Comparison of ENCODE assay signal across 1 cellular context in the genomic region with DNA sequence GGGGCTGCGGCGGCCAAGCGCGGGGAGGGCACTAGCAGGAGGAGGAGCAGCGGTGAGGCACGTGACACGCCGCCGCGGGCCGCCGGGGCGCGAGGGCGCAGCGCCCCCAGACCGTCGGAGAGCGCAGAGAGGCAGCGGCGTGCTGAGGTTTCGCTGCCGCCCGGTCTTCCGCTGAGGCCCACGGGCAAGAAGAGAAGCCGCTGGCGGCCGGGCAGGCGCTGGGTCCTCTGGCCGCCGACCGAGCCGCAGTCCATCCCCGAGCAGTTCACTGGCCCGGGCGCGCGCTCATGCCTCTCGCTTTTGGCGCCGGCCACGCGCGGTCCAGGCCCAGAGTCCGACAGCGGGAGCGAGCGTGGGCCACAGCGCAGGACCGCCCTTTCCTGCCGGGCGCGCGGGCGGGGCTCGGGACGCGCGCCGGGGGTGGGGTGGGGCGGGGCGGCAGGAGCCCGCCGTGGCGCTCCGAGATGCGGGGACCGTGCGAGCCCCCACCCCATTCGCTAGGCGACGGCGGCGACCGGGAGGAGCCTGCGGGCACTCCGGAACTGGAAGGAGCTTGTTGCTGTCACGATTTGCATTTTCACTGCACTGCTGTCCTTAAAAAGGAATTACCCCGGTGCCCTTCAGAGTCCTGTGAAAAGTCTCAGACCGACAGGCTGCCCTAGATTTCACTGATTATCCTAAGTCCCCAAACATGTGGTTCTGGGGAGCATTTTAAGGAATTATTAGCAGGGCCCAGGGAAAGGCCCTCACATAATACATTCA.
TF ChIP-seq lines count a peak whose summit lies in the region.

A gene with protein sequence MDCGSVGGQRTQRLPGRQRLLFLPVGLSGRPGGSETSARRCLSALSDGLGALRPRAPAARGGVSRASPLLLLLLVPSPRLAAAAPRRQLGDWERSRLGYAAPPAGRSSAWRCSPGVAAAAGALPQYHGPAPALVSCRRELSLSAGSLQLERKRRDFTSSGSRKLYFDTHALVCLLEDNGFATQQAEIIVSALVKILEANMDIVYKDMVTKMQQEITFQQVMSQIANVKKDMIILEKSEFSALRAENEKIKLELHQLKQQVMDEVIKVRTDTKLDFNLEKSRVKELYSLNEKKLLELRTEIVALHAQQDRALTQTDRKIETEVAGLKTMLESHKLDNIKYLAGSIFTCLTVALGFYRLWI (minus strand): TSS at position 382 of the 762 bp plus-strand sequence. CDS start 128 bp downstream, at position 254.

TF ChIP-seq in GM12878, 131 proteins besides CTCF, POLR2A, EP300 and RAD21 (continued from another document and continues in another):
- TF ChIP-seq, protein P1, sequence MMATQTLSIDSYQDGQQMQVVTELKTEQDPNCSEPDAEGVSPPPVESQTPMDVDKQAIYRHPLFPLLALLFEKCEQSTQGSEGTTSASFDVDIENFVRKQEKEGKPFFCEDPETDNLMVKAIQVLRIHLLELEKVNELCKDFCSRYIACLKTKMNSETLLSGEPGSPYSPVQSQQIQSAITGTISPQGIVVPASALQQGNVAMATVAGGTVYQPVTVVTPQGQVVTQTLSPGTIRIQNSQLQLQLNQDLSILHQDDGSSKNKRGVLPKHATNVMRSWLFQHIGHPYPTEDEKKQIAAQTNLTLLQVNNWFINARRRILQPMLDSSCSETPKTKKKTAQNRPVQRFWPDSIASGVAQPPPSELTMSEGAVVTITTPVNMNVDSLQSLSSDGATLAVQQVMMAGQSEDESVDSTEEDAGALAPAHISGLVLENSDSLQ (IDR thresholded peaks at IDR 0.05), result no peak
- no peak for TF ChIP-seq SPI1 (IDR thresholded peaks at IDR 0.05; ENCODE audit: borderline replicate concordance, insufficient read depth, low read depth, low read length)
- no peak for TF ChIP-seq CHD4 (IDR thresholded peaks at IDR 0.05)
- TF ChIP-seq KDM1A (IDR thresholded peaks at IDR 0.05; ENCODE audit: borderline replicate concordance), result no peak
- TF ChIP-seq, protein P2, sequence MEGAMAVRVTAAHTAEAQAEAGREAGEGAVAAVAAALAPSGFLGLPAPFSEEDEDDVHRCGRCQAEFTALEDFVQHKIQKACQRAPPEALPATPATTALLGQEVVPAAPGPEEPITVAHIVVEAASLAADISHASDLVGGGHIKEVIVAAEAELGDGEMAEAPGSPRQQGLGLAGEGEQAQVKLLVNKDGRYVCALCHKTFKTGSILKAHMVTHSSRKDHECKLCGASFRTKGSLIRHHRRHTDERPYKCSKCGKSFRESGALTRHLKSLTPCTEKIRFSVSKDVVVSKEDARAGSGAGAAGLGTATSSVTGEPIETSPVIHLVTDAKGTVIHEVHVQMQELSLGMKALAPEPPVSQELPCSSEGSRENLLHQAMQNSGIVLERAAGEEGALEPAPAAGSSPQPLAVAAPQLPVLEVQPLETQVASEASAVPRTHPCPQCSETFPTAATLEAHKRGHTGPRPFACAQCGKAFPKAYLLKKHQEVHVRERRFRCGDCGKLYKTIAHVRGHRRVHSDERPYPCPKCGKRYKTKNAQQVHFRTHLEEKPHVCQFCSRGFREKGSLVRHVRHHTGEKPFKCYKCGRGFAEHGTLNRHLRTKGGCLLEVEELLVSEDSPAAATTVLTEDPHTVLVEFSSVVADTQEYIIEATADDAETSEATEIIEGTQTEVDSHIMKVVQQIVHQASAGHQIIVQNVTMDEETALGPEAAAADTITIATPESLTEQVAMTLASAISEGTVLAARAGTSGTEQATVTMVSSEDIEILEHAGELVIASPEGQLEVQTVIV (IDR thresholded peaks at IDR 0.05; ENCODE audit: borderline replicate concordance, partially characterized antibody), result no peak
- peak; percentile 69 for TF ChIP-seq RELA (IDR thresholded peaks at IDR 0.05; ENCODE audit: borderline replicate concordance, partially characterized antibody)
- no peak for TF ChIP-seq NFIC (IDR thresholded peaks at IDR 0.05; ENCODE audit: low read depth, low read length)
- TF ChIP-seq RFX5 (IDR thresholded peaks at IDR 0.05; ENCODE audit: low read depth, low read length), result no peak
- no peak for TF ChIP-seq YBX1 (IDR thresholded peaks at IDR 0.05)
- TF ChIP-seq, protein P3, sequence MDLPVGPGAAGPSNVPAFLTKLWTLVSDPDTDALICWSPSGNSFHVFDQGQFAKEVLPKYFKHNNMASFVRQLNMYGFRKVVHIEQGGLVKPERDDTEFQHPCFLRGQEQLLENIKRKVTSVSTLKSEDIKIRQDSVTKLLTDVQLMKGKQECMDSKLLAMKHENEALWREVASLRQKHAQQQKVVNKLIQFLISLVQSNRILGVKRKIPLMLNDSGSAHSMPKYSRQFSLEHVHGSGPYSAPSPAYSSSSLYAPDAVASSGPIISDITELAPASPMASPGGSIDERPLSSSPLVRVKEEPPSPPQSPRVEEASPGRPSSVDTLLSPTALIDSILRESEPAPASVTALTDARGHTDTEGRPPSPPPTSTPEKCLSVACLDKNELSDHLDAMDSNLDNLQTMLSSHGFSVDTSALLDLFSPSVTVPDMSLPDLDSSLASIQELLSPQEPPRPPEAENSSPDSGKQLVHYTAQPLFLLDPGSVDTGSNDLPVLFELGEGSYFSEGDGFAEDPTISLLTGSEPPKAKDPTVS (IDR thresholded peaks at IDR 0.05; ENCODE audit: low read depth, low read length), result no peak
- TF ChIP-seq, protein P4, sequence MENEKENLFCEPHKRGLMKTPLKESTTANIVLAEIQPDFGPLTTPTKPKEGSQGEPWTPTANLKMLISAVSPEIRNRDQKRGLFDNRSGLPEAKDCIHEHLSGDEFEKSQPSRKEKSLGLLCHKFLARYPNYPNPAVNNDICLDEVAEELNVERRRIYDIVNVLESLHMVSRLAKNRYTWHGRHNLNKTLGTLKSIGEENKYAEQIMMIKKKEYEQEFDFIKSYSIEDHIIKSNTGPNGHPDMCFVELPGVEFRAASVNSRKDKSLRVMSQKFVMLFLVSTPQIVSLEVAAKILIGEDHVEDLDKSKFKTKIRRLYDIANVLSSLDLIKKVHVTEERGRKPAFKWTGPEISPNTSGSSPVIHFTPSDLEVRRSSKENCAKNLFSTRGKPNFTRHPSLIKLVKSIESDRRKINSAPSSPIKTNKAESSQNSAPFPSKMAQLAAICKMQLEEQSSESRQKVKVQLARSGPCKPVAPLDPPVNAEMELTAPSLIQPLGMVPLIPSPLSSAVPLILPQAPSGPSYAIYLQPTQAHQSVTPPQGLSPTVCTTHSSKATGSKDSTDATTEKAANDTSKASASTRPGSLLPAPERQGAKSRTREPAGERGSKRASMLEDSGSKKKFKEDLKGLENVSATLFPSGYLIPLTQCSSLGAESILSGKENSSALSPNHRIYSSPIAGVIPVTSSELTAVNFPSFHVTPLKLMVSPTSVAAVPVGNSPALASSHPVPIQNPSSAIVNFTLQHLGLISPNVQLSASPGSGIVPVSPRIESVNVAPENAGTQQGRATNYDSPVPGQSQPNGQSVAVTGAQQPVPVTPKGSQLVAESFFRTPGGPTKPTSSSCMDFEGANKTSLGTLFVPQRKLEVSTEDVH (IDR thresholded peaks at IDR 0.05; ENCODE audit: low read depth, partially characterized antibody), result no peak
- no peak for TF ChIP-seq ASH2L (IDR thresholded peaks at IDR 0.05; ENCODE audit: borderline replicate concordance, low read depth)
- TF ChIP-seq, protein P5, sequence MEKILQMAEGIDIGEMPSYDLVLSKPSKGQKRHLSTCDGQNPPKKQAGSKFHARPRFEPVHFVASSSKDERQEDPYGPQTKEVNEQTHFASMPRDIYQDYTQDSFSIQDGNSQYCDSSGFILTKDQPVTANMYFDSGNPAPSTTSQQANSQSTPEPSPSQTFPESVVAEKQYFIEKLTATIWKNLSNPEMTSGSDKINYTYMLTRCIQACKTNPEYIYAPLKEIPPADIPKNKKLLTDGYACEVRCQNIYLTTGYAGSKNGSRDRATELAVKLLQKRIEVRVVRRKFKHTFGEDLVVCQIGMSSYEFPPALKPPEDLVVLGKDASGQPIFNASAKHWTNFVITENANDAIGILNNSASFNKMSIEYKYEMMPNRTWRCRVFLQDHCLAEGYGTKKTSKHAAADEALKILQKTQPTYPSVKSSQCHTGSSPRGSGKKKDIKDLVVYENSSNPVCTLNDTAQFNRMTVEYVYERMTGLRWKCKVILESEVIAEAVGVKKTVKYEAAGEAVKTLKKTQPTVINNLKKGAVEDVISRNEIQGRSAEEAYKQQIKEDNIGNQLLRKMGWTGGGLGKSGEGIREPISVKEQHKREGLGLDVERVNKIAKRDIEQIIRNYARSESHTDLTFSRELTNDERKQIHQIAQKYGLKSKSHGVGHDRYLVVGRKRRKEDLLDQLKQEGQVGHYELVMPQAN (conservative IDR thresholded peaks at IDR 0.05), result peak; percentile 74
- TF ChIP-seq RAD51 (IDR thresholded peaks at IDR 0.05), result peak; percentile 15; the same call in 1 of the 2 replicates
- TF ChIP-seq IKZF2 (IDR thresholded peaks at IDR 0.05), result no peak
- TF ChIP-seq, protein P6, sequence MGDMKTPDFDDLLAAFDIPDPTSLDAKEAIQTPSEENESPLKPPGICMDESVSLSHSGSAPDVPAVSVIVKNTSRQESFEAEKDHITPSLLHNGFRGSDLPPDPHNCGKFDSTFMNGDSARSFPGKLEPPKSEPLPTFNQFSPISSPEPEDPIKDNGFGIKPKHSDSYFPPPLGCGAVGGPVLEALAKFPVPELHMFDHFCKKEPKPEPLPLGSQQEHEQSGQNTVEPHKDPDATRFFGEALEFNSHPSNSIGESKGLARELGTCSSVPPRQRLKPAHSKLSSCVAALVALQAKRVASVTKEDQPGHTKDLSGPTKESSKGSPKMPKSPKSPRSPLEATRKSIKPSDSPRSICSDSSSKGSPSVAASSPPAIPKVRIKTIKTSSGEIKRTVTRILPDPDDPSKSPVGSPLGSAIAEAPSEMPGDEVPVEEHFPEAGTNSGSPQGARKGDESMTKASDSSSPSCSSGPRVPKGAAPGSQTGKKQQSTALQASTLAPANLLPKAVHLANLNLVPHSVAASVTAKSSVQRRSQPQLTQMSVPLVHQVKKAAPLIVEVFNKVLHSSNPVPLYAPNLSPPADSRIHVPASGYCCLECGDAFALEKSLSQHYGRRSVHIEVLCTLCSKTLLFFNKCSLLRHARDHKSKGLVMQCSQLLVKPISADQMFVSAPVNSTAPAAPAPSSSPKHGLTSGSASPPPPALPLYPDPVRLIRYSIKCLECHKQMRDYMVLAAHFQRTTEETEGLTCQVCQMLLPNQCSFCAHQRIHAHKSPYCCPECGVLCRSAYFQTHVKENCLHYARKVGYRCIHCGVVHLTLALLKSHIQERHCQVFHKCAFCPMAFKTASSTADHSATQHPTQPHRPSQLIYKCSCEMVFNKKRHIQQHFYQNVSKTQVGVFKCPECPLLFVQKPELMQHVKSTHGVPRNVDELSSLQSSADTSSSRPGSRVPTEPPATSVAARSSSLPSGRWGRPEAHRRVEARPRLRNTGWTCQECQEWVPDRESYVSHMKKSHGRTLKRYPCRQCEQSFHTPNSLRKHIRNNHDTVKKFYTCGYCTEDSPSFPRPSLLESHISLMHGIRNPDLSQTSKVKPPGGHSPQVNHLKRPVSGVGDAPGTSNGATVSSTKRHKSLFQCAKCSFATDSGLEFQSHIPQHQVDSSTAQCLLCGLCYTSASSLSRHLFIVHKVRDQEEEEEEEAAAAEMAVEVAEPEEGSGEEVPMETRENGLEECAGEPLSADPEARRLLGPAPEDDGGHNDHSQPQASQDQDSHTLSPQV (IDR thresholded peaks at IDR 0.05), result peak; percentile 17; the same call in 1 of the 2 replicates
- TF ChIP-seq, protein P7, sequence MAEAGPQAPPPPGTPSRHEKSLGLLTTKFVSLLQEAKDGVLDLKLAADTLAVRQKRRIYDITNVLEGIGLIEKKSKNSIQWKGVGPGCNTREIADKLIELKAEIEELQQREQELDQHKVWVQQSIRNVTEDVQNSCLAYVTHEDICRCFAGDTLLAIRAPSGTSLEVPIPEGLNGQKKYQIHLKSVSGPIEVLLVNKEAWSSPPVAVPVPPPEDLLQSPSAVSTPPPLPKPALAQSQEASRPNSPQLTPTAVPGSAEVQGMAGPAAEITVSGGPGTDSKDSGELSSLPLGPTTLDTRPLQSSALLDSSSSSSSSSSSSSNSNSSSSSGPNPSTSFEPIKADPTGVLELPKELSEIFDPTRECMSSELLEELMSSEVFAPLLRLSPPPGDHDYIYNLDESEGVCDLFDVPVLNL (IDR thresholded peaks at IDR 0.05; ENCODE audit: low read depth, low read length), result no peak
- no peak; the same call in 1 of the 2 replicates for TF ChIP-seq CBX5 (IDR thresholded peaks at IDR 0.05; ENCODE audit: low read depth)
- no peak for TF ChIP-seq RCOR1 (conservative IDR thresholded peaks at IDR 0.05; ENCODE audit: low read depth, low read length)
- TF ChIP-seq CBX3 (IDR thresholded peaks at IDR 0.05; ENCODE audit: borderline replicate concordance, low read depth), result no peak
- no peak for TF ChIP-seq NRF1 (conservative IDR thresholded peaks at IDR 0.05; ENCODE audit: low read depth, low read length)
- peak; percentile 79 for TF ChIP-seq TAF1 (IDR thresholded peaks at IDR 0.05; ENCODE audit: borderline replicate concordance, low read depth, low read length)
- TF ChIP-seq NBN (IDR thresholded peaks at IDR 0.05), result no peak
- peak; percentile 71; the same call in 1 of the 2 replicates for TF ChIP-seq RB1 (IDR thresholded peaks at IDR 0.05; ENCODE audit: borderline replicate concordance)
- TF ChIP-seq ZNF24 (IDR thresholded peaks at IDR 0.05), result peak; percentile 33; the same call in 1 of the 2 replicates
- peak; percentile 84 for TF ChIP-seq NR2F1 (conservative IDR thresholded peaks at IDR 0.05)
- TF ChIP-seq ETV6 (conservative IDR thresholded peaks at IDR 0.05 in 1 of 2, IDR thresholded peaks at IDR 0.05 in 1 of 2; ENCODE audit: borderline replicate concordance in 1 of 2, low read depth in 1 of 2), result no peak
- no peak for TF ChIP-seq SIX5 (IDR thresholded peaks at IDR 0.05; ENCODE audit: low read depth, low read length, severe bottlenecking)
- TF ChIP-seq CBFB (IDR thresholded peaks at IDR 0.05; ENCODE audit: low read depth), result peak; percentile 20; the same call in 1 of the 2 replicates
- TF ChIP-seq BMI1 (IDR thresholded peaks at IDR 0.05; ENCODE audit: borderline replicate concordance), result no peak
- TF ChIP-seq, protein P8, sequence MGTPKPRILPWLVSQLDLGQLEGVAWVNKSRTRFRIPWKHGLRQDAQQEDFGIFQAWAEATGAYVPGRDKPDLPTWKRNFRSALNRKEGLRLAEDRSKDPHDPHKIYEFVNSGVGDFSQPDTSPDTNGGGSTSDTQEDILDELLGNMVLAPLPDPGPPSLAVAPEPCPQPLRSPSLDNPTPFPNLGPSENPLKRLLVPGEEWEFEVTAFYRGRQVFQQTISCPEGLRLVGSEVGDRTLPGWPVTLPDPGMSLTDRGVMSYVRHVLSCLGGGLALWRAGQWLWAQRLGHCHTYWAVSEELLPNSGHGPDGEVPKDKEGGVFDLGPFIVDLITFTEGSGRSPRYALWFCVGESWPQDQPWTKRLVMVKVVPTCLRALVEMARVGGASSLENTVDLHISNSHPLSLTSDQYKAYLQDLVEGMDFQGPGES (IDR thresholded peaks at IDR 0.05), result peak; percentile 63
- no peak for TF ChIP-seq BCL11A (IDR thresholded peaks at IDR 0.05; ENCODE audit: low read depth, low read length)
- TF ChIP-seq POU2F2 (IDR thresholded peaks at IDR 0.05; ENCODE audit: borderline replicate concordance, low read depth, low read length), result peak; percentile 88
- no peak for TF ChIP-seq NR2C2 (IDR thresholded peaks at IDR 0.05; ENCODE audit: borderline replicate concordance, control insufficient read depth, insufficient read length, low read depth)
- no peak for TF ChIP-seq SMAD1 (IDR thresholded peaks at IDR 0.05; ENCODE audit: low read depth, partially characterized antibody)
- TF ChIP-seq SMAD5 (IDR thresholded peaks at IDR 0.05; ENCODE audit: low read depth), result peak; percentile 61
- TF ChIP-seq CREB1 (IDR thresholded peaks at IDR 0.05; ENCODE audit: low read depth), result peak; percentile 33; the same call in 1 of the 2 replicates
